In genomic region chr15:72180771-72181324, GRCh38 we compare ENCODE assay signal across 26 cellular contexts. TPM values are rescaled to one million over a fixed set of nuclear protein-coding genes. Genes with fewer than 3 reads are reported as not detected.
"Had no signal": no experiment of that assay in that cellular context is flagged by ENCODE, and none has a peak within 500 bp of the region (broad histone marks: within the 10 kb centered on the region; RNA-seq: fewer than 3 reads in every experiment).

No MANE protein-coding gene starts in this region.

- ATAC-seq: activated CD8-positive, alpha-beta T cell treated with anti-CD3 and anti-CD28 coated beads, Interleukin-2, amount 10 ng/mL, durations not matched to agents 7 days and 5 days; activated naive CD4-positive, alpha-beta T cell treated with anti-CD3 and anti-CD28 coated beads, Interleukin-2, amount 50 U/mL, for 72 hours; gastrocnemius medialis; SK-N-SH treated with all-trans-retinoic acid at 6 μM for 48 hours; upper lobe of right lung had no signal

- H3K27ac Mint-ChIP-seq: activated CD8-positive, alpha-beta T cell treated with anti-CD3 and anti-CD28 coated beads, Interleukin-2, amount 10 ng/mL, durations not matched to agents 7 days and 5 days; activated naive CD4-positive, alpha-beta T cell treated with anti-CD3 and anti-CD28 coated beads, Interleukin-2, amount 50 U/mL, for 72 hours; activated T-helper 1 cell treated with anti-CD3 and anti-CD28 coated beads, Interleukin-12 subunit alpha, Interleukin-12 subunit beta, Interleukin-2, Interleukin-4 antibody, amounts not matched to agents 30 ng/mL and 10 ng/mL and 1 ng/mL, durations not matched to agents 14 hours and 24 hours and 36 hours; nephron; stimulated activated naive CD8-positive, alpha-beta T cell treated with anti-CD3 and anti-CD28 coated beads, Interleukin-15, Interleukin-2, amounts not matched to agents 100 ng/mL and 50 ng/mL, for 24 hours had no signal

- H3K27ac ChIP-seq: gastrocnemius medialis, left ventricle myocardium inferior, prostate gland, right atrium auricular region, suprapubic skin, upper lobe of right lung, WERI-Rb-1 had no signal

- H3K4me3 ChIP-seq: esophagus squamous epithelium, gastrocnemius medialis, prostate gland, right atrium auricular region, suprapubic skin, upper lobe of right lung had no signal

- DNase-seq: activated CD4-positive, alpha-beta T cell treated with anti-CD3 and anti-CD28 coated beads for 1 hour; activated CD4-positive, alpha-beta T cell treated with anti-CD3 and anti-CD28 coated beads, Interleukin-2, amount 50 U/mL, for 1 hour; activated CD8-positive, alpha-beta T cell treated with anti-CD3 and anti-CD28 coated beads, Interleukin-2, amount 10 ng/mL, durations not matched to agents 7 days and 5 days; activated gamma-delta T cell; central memory CD4-positive, alpha-beta T cell; dermis blood vessel endothelial cell; effector memory CD4-positive, alpha-beta T cell; esophagus squamous epithelium; gastrocnemius medialis; left ventricle myocardium inferior; stimulated activated CD4-positive, alpha-beta T cell treated with anti-CD3 and anti-CD28 coated beads, Interleukin-12 subunit alpha, Interleukin-12 subunit beta, amount 100 ng/mL, for 4 hours; stimulated activated CD4-positive, alpha-beta T cell treated with anti-CD3 and anti-CD28 coated beads, Interleukin-1b, Interleukin-23, amount 100 ng/mL, for 48 hours; upper lobe of right lung; WERI-Rb-1 had no signal

- H3K36me3 Mint-ChIP-seq: activated naive CD4-positive, alpha-beta T cell treated with anti-CD3 and anti-CD28 coated beads, Interleukin-2, amount 50 U/mL, for 72 hours; brain had no signal

- H3K9me3 Mint-ChIP-seq: activated naive CD4-positive, alpha-beta T cell treated with anti-CD3 and anti-CD28 coated beads, Interleukin-2, amount 50 U/mL, for 72 hours; activated T-helper 1 cell treated with anti-CD3 and anti-CD28 coated beads, Interleukin-12 subunit alpha, Interleukin-12 subunit beta, Interleukin-2, Interleukin-4 antibody, amounts not matched to agents 30 ng/mL and 10 ng/mL and 1 ng/mL, durations not matched to agents 14 hours and 24 hours and 36 hours; brain; nephron; stimulated activated naive CD8-positive, alpha-beta T cell treated with anti-CD3 and anti-CD28 coated beads, Interleukin-15, Interleukin-2, amounts not matched to agents 100 ng/mL and 50 ng/mL, for 24 hours had no signal

- H3K4me1 ChIP-seq: prostate gland, upper lobe of right lung had no signal

- H3K9me3 ChIP-seq: esophagus squamous epithelium, gastrocnemius medialis, left ventricle myocardium inferior, prostate gland, right atrium auricular region, suprapubic skin, upper lobe of right lung had no signal

- H3K36me3 ChIP-seq: esophagus squamous epithelium, gastrocnemius medialis, left ventricle myocardium inferior, prostate gland, right atrium auricular region, suprapubic skin, upper lobe of right lung, WERI-Rb-1 had no signal

- H3K27me3 ChIP-seq: gastrocnemius medialis, right atrium auricular region, suprapubic skin had no signal

- H3K4me3 Mint-ChIP-seq: activated CD8-positive, alpha-beta T cell treated with anti-CD3 and anti-CD28 coated beads, Interleukin-2, amount 10 ng/mL, durations not matched to agents 7 days and 5 days; activated T-helper 1 cell treated with anti-CD3 and anti-CD28 coated beads, Interleukin-12 subunit alpha, Interleukin-12 subunit beta, Interleukin-2, Interleukin-4 antibody, amounts not matched to agents 30 ng/mL and 10 ng/mL and 1 ng/mL, durations not matched to agents 14 hours and 24 hours and 36 hours; nephron; stimulated activated naive CD8-positive, alpha-beta T cell treated with anti-CD3 and anti-CD28 coated beads, Interleukin-15, Interleukin-2, amounts not matched to agents 100 ng/mL and 50 ng/mL, for 24 hours had no signal

RNA-seq across cellular contexts. Expression of gene GRAMD2A, which starts 16.7 kb away (rescaled TPM):
- total RNA-seq: activated naive CD4-positive, alpha-beta T cell treated with anti-CD3 and anti-CD28 coated beads, Interleukin-2, amount 50 U/mL, for 72 hours; gastrocnemius medialis; left ventricle myocardium inferior; mononuclear cell; myocyte; T-helper 2 cell treated with Interferon-gamma antibody and Interleukin-4, amounts not matched to agents 100 ng/mL and 5 ng/mL, for 36 hours had no signal
